Comparison of ENCODE assay signal across 22 cellular contexts in the genomic region with DNA sequence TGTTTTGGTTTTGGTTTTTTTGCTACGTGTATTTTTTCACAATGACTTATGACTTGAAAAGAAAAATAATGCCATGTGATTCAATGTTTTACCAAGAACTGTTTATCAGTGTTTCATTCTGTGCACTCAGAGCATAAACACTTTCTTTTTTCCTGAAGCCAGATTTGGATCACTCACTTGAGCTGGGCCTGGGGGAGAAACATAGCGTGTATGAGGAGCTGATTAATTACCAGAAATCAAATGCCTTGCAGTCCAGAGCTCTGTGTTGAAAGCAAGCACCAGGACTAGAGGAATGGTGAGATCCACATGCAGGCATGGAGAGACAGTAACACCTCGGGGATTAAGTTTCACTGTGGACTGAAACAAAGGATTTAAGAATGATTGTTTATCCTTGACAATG.
A peak's percentile ranks its signal among the peaks of the same experiment; 100 is the strongest.
DNase-seq lines count a peak whose midpoint lies in the region; ATAC-seq and TF ChIP-seq lines count a peak whose summit lies in the region.
"Had no signal": no experiment of that assay in that cellular context is flagged by ENCODE, and none has a peak within 500 bp of the region (broad histone marks: within the 10 kb centered on the region; RNA-seq: fewer than 3 reads in every experiment).

No MANE protein-coding gene starts in this region.

- intact Hi-C loops in psoas muscle (cut with DNase I), result no loop called here

- H3K4me3 Mint-ChIP-seq in osteocyte (ENCODE audit: unreplicated experiment), result no peak overlapping the region
- H3K4me3 Mint-ChIP-seq: dendritic cell treated with granulocyte-macrophage colony-stimulating factor and Interleukin-4, amounts not matched to agents 40 ng/mL and 50 ng/mL, for 4 days had no signal

- H3K27me3 ChIP-seq in SJSA1 (replicated peaks), result no peaks in the 10 kb centered on the region
- H3K27me3 ChIP-seq in psoas muscle (ENCODE audit: insufficient read depth in 3 of 3, low read length in 2 of 3), result peaks cover 0 to 2% (median 0%) of the 10 kb centered on the region in 3 donors
- H3K27me3 ChIP-seq: BLaER1 treated with 17β-estradiol and CSF1 and Interleukin-3, amounts not matched to agents 10 nM and 100 nM; spleen had no signal

- TF ChIP-seq CTCF in fibroblast of mammary gland (conservative IDR thresholded peaks at IDR 0.05; ENCODE audit: control insufficient read depth, insufficient read depth, low read depth, low read length), result no peak
- no peak for TF ChIP-seq CTCF in osteocyte (IDR thresholded peaks at IDR 0.05)
- no peak for TF ChIP-seq CTCF in psoas muscle (IDR thresholded peaks at IDR 0.05)

- H3K4me1 ChIP-seq in SJSA1 (replicated peaks) (peaks cover 49% of the 10 kb centered on the region), psoas muscle (no peaks in the 10 kb centered on the region)
- H3K4me1 ChIP-seq: BLaER1 treated with 17β-estradiol and CSF1 and Interleukin-3, amounts not matched to agents 10 nM and 100 nM; spleen had no signal

- H3K4me1 Mint-ChIP-seq in osteocyte (ENCODE audit: unreplicated experiment), result peaks cover 18% of the 10 kb centered on the region

- H3K36me3 ChIP-seq in SJSA1 (no peaks in the 10 kb centered on the region), psoas muscle (ENCODE audit: insufficient read depth in 1 of 2, low read depth in 1 of 2) (no peaks in the 10 kb centered on the region)
- H3K36me3 ChIP-seq: BLaER1 treated with 17β-estradiol and CSF1 and Interleukin-3, amounts not matched to agents 10 nM and 100 nM; spleen had no signal

- H3K9me3 ChIP-seq in SJSA1 (replicated peaks), result no peaks in the 10 kb centered on the region
- no peaks in the 10 kb centered on the region for H3K9me3 ChIP-seq in psoas muscle
- H3K9me3 ChIP-seq: BLaER1 treated with 17β-estradiol and CSF1 and Interleukin-3, amounts not matched to agents 10 nM and 100 nM had no signal

- peak overlapping the region; percentile 31 for H3K27ac Mint-ChIP-seq in osteocyte (ENCODE audit: unreplicated experiment)
- H3K27ac Mint-ChIP-seq: dendritic cell treated with granulocyte-macrophage colony-stimulating factor and Interleukin-4, amounts not matched to agents 40 ng/mL and 50 ng/mL, for 4 days had no signal

- peak; percentile 32 for DNase-seq in GM03348 (ENCODE audit: low spot score)
- DNase-seq in SJSA1 (ENCODE audit: low read depth in 1 of 2, low spot score in 2 of 2), result peak in 1 of 2 experiments; percentile 62
- peak; percentile 17 for DNase-seq in fibroblast of mammary gland (ENCODE audit: low read depth)
- DNase-seq in osteocyte (ENCODE audit: extremely low spot score, unreplicated experiment), result no peak
- no peak for DNase-seq in NAMALWA (ENCODE audit: low spot score)
- no peak for DNase-seq in psoas muscle
- DNase-seq in NCI-H526 treated with DMSO at 0.1 percent for 48 hours (lab: John Stamatoyannopoulos, UW), result no peak
- no peak for DNase-seq in mesenteric fat pad (ENCODE audit: low spot score)
- DNase-seq: activated CD8-positive, alpha-beta memory T cell treated with anti-CD3 and anti-CD28 coated beads for 24 hours; activated effector memory CD4-positive, alpha-beta T cell treated with Interleukin-2 at 50 U/mL for 16 hours; aorta; DMS53; KBM-7; NCI-H1436 treated with DMSO at 0.1 percent for 48 hours; occipital lobe; PC-9; spleen; stimulated activated naive CD8-positive, alpha-beta T cell treated with anti-CD3 and anti-CD28 coated beads, Interleukin-15, Interleukin-2, amounts not matched to agents 100 U/mL and 50 U/mL, for 24 hours; SW 1271 had no signal

- WGBS in psoas muscle, 3 donors, result 33 to 40% (median 37%) methylated on average over 3 of the region's 3 CpGs

- no peaks in the 10 kb centered on the region for H3K27me3 Mint-ChIP-seq in osteocyte (ENCODE audit: unreplicated experiment)
- H3K27me3 Mint-ChIP-seq: dendritic cell treated with granulocyte-macrophage colony-stimulating factor and Interleukin-4, amounts not matched to agents 40 ng/mL and 50 ng/mL, for 4 days had no signal

- H3K27ac ChIP-seq in SJSA1 (peak overlapping the region; percentile 9; the same call in 1 of the 2 replicates), psoas muscle (no peak overlapping the region)
- H3K27ac ChIP-seq: BLaER1 treated with 17β-estradiol and CSF1 and Interleukin-3, amounts not matched to agents 10 nM and 100 nM; PC-9; spleen had no signal

- H3K4me3 ChIP-seq in SJSA1 (no peak overlapping the region), fibroblast of mammary gland (ENCODE audit: control insufficient read depth, low read depth, low read length) (no peak overlapping the region), psoas muscle (no peak overlapping the region)
- H3K4me3 ChIP-seq: BLaER1 treated with 17β-estradiol and CSF1 and Interleukin-3, amounts not matched to agents 10 nM and 100 nM; PC-9; spleen had no signal

- no peak for ATAC-seq in psoas muscle
- ATAC-seq: HCT116; stimulated activated naive CD8-positive, alpha-beta T cell treated with anti-CD3 and anti-CD28 coated beads, Interleukin-15, Interleukin-2, amounts not matched to agents 100 U/mL and 50 U/mL, for 24 hours had no signal

- H3K9me3 Mint-ChIP-seq in osteocyte (ENCODE audit: unreplicated experiment), result no peaks in the 10 kb centered on the region

- no peaks in the 10 kb centered on the region for H3K36me3 Mint-ChIP-seq in osteocyte (ENCODE audit: unreplicated experiment)

Comparison
In these comparisons a context has a peak if more than half of its experiments do, and no peak if none do; other contexts are left out.
1. DNase-seq: peak in GM03348 (single experiment) and fibroblast of mammary gland (single experiment); none in osteocyte (single experiment), NAMALWA (single experiment), psoas muscle (0 of 2), NCI-H526 treated with DMSO at 0.1 percent for 48 hours (single experiment) and mesenteric fat pad (single experiment).